In the genomic region with DNA sequence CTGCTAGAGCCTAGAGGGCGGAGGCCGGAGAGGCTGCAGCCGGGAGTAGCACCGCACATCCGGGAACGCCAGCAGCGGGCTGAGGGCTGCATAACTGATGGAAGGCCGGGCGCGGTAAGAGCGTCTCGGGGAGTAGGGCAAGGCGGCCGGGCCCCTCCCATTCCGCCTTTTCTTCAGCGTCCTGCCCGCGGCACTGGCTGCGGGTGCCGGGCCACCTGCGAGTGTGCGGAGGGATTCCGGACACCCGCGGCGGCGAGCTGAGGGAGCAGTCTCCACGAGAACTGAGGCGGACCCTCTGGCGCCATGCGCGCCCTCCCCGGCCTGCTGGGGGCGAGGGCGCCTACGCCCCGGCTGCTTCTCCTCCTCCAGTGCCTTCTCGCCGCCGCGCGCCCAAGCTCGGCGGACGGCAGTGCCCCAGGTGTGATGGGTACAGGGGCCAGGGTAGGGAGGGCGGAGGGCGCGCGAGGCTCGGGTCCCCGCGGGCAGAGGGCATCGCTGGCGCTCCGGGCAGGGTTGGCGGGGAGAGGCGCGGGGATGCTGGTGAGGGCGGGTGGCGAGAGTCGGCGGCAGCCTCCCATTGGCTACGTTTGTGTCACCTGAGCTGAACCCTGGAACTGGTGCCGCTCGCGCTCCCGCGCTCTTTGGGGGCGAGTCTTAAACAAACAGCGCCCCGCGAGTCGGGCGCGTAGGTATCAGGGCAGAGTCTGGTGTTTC, we compare ENCODE assay signal across 1 cellular context.
TF ChIP-seq lines count a peak whose summit lies in the region.

No MANE protein-coding gene starts in this region.

TF ChIP-seq in HepG2, 621 proteins besides CTCF, POLR2A, EP300 and RAD21 (continued from another document and continues in another):
- TF ChIP-seq ZNF510 (CRISPR knock-in tag; IDR thresholded peaks at IDR 0.05; ENCODE audit: low read depth) (peak; percentile 87; the same call in 1 of the 2 replicates), NCOA5 (CRISPR knock-in tag; IDR thresholded peaks at IDR 0.05) (no peak), TMF1 (CRISPR knock-in tag; IDR thresholded peaks at IDR 0.05; ENCODE audit: low read depth) (no peak; the same call in 1 of the 2 replicates), HNF4A (CRISPR knock-in tag; IDR thresholded peaks at IDR 0.05) (no peak), ZNF563 (CRISPR knock-in tag; IDR thresholded peaks at IDR 0.05) (peak; percentile 94), ZSCAN25 (CRISPR knock-in tag; IDR thresholded peaks at IDR 0.05) (peak; percentile 84; the same call in 1 of the 2 replicates), ZNF432 (CRISPR knock-in tag; IDR thresholded peaks at IDR 0.05; ENCODE audit: borderline replicate concordance) (no peak), HCFC1 (IDR thresholded peaks at IDR 0.05; ENCODE audit: low read depth, low read length) (no peak), HNRNPLL (IDR thresholded peaks at IDR 0.05; ENCODE audit: low read depth, low read length, poor library complexity, severe bottlenecking) (peak; percentile 73), KLF12 (CRISPR knock-in tag; IDR thresholded peaks at IDR 0.05; ENCODE audit: borderline replicate concordance) (no peak), REPIN1 (CRISPR knock-in tag; IDR thresholded peaks at IDR 0.05; ENCODE audit: borderline replicate concordance, low read depth) (peak; percentile 47), ZNF430 (CRISPR knock-in tag; IDR thresholded peaks at IDR 0.05) (peak; percentile 95; the same call in 1 of the 2 replicates), ZNF180 (CRISPR knock-in tag; IDR thresholded peaks at IDR 0.05; ENCODE audit: borderline replicate concordance, low read depth) (peak; percentile 97; the same call in 1 of the 2 replicates), SMAD3 (CRISPR knock-in tag; IDR thresholded peaks at IDR 0.05) (0 out of 2 replicates have a peak, but pooled peaks have one; percentile 23), CCDC6 (CRISPR knock-in tag; IDR thresholded peaks at IDR 0.05) (no peak), ZBTB7B (CRISPR knock-in tag; IDR thresholded peaks at IDR 0.05) (peak; percentile 74; the same call in 1 of the 2 replicates), HES4 (CRISPR knock-in tag; IDR thresholded peaks at IDR 0.05; ENCODE audit: borderline replicate concordance) (0 out of 2 replicates have a peak, but pooled peaks have one; percentile 76)
- TF ChIP-seq, protein P1, sequence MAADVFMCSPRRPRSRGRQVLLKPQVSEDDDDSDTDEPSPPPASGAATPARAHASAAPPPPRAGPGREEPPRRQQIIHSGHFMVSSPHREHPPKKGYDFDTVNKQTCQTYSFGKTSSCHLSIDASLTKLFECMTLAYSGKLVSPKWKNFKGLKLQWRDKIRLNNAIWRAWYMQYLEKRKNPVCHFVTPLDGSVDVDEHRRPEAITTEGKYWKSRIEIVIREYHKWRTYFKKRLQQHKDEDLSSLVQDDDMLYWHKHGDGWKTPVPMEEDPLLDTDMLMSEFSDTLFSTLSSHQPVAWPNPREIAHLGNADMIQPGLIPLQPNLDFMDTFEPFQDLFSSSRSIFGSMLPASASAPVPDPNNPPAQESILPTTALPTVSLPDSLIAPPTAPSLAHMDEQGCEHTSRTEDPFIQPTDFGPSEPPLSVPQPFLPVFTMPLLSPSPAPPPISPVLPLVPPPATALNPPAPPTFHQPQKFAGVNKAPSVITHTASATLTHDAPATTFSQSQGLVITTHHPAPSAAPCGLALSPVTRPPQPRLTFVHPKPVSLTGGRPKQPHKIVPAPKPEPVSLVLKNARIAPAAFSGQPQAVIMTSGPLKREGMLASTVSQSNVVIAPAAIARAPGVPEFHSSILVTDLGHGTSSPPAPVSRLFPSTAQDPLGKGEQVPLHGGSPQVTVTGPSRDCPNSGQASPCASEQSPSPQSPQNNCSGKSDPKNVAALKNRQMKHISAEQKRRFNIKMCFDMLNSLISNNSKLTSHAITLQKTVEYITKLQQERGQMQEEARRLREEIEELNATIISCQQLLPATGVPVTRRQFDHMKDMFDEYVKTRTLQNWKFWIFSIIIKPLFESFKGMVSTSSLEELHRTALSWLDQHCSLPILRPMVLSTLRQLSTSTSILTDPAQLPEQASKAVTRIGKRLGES (CRISPR knock-in tag; IDR thresholded peaks at IDR 0.05; ENCODE audit: borderline replicate concordance), result 0 out of 2 replicates have a peak, but pooled peaks have one; percentile 12
- TF ChIP-seq, protein P2, sequence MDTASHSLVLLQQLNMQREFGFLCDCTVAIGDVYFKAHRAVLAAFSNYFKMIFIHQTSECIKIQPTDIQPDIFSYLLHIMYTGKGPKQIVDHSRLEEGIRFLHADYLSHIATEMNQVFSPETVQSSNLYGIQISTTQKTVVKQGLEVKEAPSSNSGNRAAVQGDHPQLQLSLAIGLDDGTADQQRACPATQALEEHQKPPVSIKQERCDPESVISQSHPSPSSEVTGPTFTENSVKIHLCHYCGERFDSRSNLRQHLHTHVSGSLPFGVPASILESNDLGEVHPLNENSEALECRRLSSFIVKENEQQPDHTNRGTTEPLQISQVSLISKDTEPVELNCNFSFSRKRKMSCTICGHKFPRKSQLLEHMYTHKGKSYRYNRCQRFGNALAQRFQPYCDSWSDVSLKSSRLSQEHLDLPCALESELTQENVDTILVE (CRISPR knock-in tag; IDR thresholded peaks at IDR 0.05), result no peak
- TF ChIP-seq, protein P3, sequence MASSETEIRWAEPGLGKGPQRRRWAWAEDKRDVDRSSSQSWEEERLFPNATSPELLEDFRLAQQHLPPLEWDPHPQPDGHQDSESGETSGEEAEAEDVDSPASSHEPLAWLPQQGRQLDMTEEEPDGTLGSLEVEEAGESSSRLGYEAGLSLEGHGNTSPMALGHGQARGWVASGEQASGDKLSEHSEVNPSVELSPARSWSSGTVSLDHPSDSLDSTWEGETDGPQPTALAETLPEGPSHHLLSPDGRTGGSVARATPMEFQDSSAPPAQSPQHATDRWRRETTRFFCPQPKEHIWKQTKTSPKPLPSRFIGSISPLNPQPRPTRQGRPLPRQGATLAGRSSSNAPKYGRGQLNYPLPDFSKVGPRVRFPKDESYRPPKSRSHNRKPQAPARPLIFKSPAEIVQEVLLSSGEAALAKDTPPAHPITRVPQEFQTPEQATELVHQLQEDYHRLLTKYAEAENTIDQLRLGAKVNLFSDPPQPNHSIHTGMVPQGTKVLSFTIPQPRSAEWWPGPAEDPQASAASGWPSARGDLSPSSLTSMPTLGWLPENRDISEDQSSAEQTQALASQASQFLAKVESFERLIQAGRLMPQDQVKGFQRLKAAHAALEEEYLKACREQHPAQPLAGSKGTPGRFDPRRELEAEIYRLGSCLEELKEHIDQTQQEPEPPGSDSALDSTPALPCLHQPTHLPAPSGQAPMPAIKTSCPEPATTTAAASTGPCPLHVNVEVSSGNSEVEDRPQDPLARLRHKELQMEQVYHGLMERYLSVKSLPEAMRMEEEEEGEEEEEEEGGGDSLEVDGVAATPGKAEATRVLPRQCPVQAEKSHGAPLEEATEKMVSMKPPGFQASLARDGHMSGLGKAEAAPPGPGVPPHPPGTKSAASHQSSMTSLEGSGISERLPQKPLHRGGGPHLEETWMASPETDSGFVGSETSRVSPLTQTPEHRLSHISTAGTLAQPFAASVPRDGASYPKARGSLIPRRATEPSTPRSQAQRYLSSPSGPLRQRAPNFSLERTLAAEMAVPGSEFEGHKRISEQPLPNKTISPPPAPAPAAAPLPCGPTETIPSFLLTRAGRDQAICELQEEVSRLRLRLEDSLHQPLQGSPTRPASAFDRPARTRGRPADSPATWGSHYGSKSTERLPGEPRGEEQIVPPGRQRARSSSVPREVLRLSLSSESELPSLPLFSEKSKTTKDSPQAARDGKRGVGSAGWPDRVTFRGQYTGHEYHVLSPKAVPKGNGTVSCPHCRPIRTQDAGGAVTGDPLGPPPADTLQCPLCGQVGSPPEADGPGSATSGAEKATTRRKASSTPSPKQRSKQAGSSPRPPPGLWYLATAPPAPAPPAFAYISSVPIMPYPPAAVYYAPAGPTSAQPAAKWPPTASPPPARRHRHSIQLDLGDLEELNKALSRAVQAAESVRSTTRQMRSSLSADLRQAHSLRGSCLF (CRISPR knock-in tag; IDR thresholded peaks at IDR 0.05; ENCODE audit: borderline replicate concordance), result peak; percentile 17; the same call in 1 of the 2 replicates
- TF ChIP-seq, protein P4, sequence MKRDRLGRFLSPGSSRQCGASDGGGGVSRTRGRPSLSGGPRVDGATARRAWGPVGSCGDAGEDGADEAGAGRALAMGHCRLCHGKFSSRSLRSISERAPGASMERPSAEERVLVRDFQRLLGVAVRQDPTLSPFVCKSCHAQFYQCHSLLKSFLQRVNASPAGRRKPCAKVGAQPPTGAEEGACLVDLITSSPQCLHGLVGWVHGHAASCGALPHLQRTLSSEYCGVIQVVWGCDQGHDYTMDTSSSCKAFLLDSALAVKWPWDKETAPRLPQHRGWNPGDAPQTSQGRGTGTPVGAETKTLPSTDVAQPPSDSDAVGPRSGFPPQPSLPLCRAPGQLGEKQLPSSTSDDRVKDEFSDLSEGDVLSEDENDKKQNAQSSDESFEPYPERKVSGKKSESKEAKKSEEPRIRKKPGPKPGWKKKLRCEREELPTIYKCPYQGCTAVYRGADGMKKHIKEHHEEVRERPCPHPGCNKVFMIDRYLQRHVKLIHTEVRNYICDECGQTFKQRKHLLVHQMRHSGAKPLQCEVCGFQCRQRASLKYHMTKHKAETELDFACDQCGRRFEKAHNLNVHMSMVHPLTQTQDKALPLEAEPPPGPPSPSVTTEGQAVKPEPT (CRISPR knock-in tag; IDR thresholded peaks at IDR 0.05; ENCODE audit: low read depth), result 0 out of 2 replicates have a peak, but pooled peaks have one; percentile 72
- TF ChIP-seq, protein P5, sequence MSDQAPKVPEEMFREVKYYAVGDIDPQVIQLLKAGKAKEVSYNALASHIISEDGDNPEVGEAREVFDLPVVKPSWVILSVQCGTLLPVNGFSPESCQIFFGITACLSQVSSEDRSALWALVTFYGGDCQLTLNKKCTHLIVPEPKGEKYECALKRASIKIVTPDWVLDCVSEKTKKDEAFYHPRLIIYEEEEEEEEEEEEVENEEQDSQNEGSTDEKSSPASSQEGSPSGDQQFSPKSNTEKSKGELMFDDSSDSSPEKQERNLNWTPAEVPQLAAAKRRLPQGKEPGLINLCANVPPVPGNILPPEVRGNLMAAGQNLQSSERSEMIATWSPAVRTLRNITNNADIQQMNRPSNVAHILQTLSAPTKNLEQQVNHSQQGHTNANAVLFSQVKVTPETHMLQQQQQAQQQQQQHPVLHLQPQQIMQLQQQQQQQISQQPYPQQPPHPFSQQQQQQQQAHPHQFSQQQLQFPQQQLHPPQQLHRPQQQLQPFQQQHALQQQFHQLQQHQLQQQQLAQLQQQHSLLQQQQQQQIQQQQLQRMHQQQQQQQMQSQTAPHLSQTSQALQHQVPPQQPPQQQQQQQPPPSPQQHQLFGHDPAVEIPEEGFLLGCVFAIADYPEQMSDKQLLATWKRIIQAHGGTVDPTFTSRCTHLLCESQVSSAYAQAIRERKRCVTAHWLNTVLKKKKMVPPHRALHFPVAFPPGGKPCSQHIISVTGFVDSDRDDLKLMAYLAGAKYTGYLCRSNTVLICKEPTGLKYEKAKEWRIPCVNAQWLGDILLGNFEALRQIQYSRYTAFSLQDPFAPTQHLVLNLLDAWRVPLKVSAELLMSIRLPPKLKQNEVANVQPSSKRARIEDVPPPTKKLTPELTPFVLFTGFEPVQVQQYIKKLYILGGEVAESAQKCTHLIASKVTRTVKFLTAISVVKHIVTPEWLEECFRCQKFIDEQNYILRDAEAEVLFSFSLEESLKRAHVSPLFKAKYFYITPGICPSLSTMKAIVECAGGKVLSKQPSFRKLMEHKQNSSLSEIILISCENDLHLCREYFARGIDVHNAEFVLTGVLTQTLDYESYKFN (CRISPR knock-in tag; conservative IDR thresholded peaks at IDR 0.05), result peak; percentile 71
- TF ChIP-seq, protein P6, sequence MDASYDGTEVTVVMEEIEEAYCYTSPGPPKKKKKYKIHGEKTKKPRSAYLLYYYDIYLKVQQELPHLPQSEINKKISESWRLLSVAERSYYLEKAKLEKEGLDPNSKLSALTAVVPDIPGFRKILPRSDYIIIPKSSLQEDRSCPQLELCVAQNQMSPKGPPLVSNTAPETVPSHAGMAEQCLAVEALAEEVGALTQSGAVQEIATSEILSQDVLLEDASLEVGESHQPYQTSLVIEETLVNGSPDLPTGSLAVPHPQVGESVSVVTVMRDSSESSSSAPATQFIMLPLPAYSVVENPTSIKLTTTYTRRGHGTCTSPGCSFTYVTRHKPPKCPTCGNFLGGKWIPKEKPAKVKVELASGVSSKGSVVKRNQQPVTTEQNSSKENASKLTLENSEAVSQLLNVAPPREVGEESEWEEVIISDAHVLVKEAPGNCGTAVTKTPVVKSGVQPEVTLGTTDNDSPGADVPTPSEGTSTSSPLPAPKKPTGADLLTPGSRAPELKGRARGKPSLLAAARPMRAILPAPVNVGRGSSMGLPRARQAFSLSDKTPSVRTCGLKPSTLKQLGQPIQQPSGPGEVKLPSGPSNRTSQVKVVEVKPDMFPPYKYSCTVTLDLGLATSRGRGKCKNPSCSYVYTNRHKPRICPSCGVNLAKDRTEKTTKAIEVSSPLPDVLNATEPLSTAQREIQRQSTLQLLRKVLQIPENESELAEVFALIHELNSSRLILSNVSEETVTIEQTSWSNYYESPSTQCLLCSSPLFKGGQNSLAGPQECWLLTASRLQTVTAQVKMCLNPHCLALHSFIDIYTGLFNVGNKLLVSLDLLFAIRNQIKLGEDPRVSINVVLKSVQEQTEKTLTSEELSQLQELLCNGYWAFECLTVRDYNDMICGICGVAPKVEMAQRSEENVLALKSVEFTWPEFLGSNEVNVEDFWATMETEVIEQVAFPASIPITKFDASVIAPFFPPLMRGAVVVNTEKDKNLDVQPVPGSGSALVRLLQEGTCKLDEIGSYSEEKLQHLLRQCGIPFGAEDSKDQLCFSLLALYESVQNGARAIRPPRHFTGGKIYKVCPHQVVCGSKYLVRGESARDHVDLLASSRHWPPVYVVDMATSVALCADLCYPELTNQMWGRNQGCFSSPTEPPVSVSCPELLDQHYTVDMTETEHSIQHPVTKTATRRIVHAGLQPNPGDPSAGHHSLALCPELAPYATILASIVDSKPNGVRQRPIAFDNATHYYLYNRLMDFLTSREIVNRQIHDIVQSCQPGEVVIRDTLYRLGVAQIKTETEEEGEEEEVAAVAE (CRISPR knock-in tag; IDR thresholded peaks at IDR 0.05; ENCODE audit: borderline replicate concordance), result no peak
- TF ChIP-seq, protein P7, sequence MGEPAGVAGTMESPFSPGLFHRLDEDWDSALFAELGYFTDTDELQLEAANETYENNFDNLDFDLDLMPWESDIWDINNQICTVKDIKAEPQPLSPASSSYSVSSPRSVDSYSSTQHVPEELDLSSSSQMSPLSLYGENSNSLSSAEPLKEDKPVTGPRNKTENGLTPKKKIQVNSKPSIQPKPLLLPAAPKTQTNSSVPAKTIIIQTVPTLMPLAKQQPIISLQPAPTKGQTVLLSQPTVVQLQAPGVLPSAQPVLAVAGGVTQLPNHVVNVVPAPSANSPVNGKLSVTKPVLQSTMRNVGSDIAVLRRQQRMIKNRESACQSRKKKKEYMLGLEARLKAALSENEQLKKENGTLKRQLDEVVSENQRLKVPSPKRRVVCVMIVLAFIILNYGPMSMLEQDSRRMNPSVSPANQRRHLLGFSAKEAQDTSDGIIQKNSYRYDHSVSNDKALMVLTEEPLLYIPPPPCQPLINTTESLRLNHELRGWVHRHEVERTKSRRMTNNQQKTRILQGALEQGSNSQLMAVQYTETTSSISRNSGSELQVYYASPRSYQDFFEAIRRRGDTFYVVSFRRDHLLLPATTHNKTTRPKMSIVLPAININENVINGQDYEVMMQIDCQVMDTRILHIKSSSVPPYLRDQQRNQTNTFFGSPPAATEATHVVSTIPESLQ (CRISPR knock-in tag; conservative IDR thresholded peaks at IDR 0.05), result no peak
- TF ChIP-seq, protein P8, sequence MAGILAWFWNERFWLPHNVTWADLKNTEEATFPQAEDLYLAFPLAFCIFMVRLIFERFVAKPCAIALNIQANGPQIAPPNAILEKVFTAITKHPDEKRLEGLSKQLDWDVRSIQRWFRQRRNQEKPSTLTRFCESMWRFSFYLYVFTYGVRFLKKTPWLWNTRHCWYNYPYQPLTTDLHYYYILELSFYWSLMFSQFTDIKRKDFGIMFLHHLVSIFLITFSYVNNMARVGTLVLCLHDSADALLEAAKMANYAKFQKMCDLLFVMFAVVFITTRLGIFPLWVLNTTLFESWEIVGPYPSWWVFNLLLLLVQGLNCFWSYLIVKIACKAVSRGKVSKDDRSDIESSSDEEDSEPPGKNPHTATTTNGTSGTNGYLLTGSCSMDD (CRISPR knock-in tag; IDR thresholded peaks at IDR 0.05), result no peak
